Comparison of ENCODE assay signal across 23 cellular contexts in genomic region chr12:12840500-12840899, GRCh38. TPM values are rescaled to one million over a fixed set of nuclear protein-coding genes. Genes with fewer than 3 reads are reported as not detected.
"Had no signal": no experiment of that assay in that cellular context is flagged by ENCODE, and none has a peak within 500 bp of the region (broad histone marks: within the 10 kb centered on the region; RNA-seq: fewer than 3 reads in every experiment).

No MANE protein-coding gene starts in this region.

- H3K36me3 ChIP-seq: SJCRH30 had no signal

- H3K9ac ChIP-seq: KMS-11, SK-N-SH had no signal

- H3K27me3 ChIP-seq: SJCRH30 had no signal

- ATAC-seq: activated CD4-positive, alpha-beta T cell treated with anti-CD3 and anti-CD28 coated beads for 36 hours; activated T-cell treated with anti-CD3 and anti-CD28 coated beads, Interleukin-2, amount 50 U/mL, for 72 hours had no signal

- DNase-seq: activated CD4-positive, alpha-beta memory T cell treated with anti-CD3 and anti-CD28 coated beads, Interleukin-2, amount 10 ng/mL, durations not matched to agents 7 days and 5 days; activated CD4-positive, alpha-beta T cell treated with anti-CD3 and anti-CD28 coated beads for 36 hours; activated CD4-positive, alpha-beta T cell treated with anti-CD3 and anti-CD28 coated beads, Interleukin-2, amount 50 U/mL, for 1 hour; activated CD8-positive, alpha-beta memory T cell treated with anti-CD3 and anti-CD28 coated beads, Interleukin-2, amount 50 U/mL, for 4 hours; activated gamma-delta T cell treated with Interleukin-2 at 50 U/mL for 16 hours; activated naive CD4-positive, alpha-beta T cell treated with anti-CD3 and anti-CD28 coated beads, Interleukin-2, amount 10 ng/mL, durations not matched to agents 7 days and 5 days; activated naive CD8-positive, alpha-beta T cell treated with anti-CD3 and anti-CD28 coated beads for 36 hours; activated T-cell treated with anti-CD3 and anti-CD28 coated beads, Interleukin-2, amount 50 U/mL, for 72 hours; anterior cingulate cortex; cerebellar nuclear complex; MM.1S; NCI-H1105; NCI-H1436; NCI-H1694 treated with DMSO at 0.1 percent for 48 hours; NCI-H2029 treated with DMSO at 0.1 percent for 48 hours; NCI-H446; NCI-H524; SK-N-SH; T-helper 1 cell had no signal

- H3K27ac ChIP-seq: KMS-11, VCaP had no signal

- H3K9me3 ChIP-seq: SJCRH30, SK-N-SH had no signal

- H3K4me3 ChIP-seq: SJCRH30 had no signal

- H3K4me2 ChIP-seq: KMS-11, SK-N-SH had no signal

RNA-seq across cellular contexts. Expression of gene GPRC5A, which starts 50.9 kb away (rescaled TPM):
- total RNA-seq: activated T-helper 2 cell treated with anti-CD3 and anti-CD28 coated beads, Interferon-gamma antibody, Interleukin-2, Interleukin-4, amounts not matched to agents 10 μg/mL and 5 μg/mL and 100 μg/mL, durations not matched to agents 14 hours and 24 hours and 36 hours had no signal
